ENCODE assay signal across 8 cellular contexts in genomic region chr2:238202326-238203103, GRCh38. TPM values are rescaled to one million over a fixed set of nuclear protein-coding genes. Genes with fewer than 3 reads are reported as not detected.
DNase-seq lines count a peak whose midpoint lies in the region; ATAC-seq and TF ChIP-seq lines count a peak whose summit lies in the region.

No MANE protein-coding gene starts in this region.

- peak overlapping the region; percentile 75 for H3K27ac ChIP-seq in DND-41 (ENCODE audit: low read length)
- H3K27ac ChIP-seq in HL-60 (replicated peaks) = peak overlapping the region; percentile 60

- peaks cover 22% of the 10 kb centered on the region for H3K4me1 Mint-ChIP-seq in glutamatergic neuron (ENCODE audit: low read depth, unreplicated experiment)

- H3K4me3 Mint-ChIP-seq in glutamatergic neuron (ENCODE audit: unreplicated experiment) = peak overlapping the region; percentile 93

- peaks cover 8% of the 10 kb centered on the region for H3K27me3 Mint-ChIP-seq in glutamatergic neuron (ENCODE audit: unreplicated experiment)

- no peaks in the 10 kb centered on the region for H3K36me3 Mint-ChIP-seq in glutamatergic neuron (ENCODE audit: unreplicated experiment)

- peaks cover 39% of the 10 kb centered on the region for H3K4me1 ChIP-seq in DND-41 (ENCODE audit: insufficient read depth, low read length)

- peak overlapping the region; percentile 92 for H3K27ac Mint-ChIP-seq in glutamatergic neuron (ENCODE audit: unreplicated experiment)

- ATAC-seq in DND-41 (ENCODE audit: insufficient read depth, low read depth) = peak; percentile 66
- no peak for ATAC-seq in GM18868 (IDR thresholded peaks at IDR 0.05; ENCODE audit: unreplicated experiment)
- no peak for ATAC-seq in GM19467 (IDR thresholded peaks at IDR 0.05; ENCODE audit: unreplicated experiment)

- peaks cover 9% of the 10 kb centered on the region for H3K36me3 ChIP-seq in DND-41 (ENCODE audit: insufficient read depth, low read length)

- H3K79me2 ChIP-seq in DND-41 (ENCODE audit: insufficient read depth, low read length) = peaks cover 63% of the 10 kb centered on the region

- peaks cover 11% of the 10 kb centered on the region for H3K27me3 ChIP-seq in DND-41 (ENCODE audit: insufficient read depth, low read length, poor library complexity)
- H3K27me3 ChIP-seq in HL-60 (ENCODE audit: insufficient read depth, poor library complexity, severe bottlenecking) = no peaks in the 10 kb centered on the region

- peak overlapping the region; percentile 93 for H3K4me2 ChIP-seq in DND-41 (ENCODE audit: insufficient read depth, low read length)

- no peak for TF ChIP-seq CTCF in DND-41 (IDR thresholded peaks at IDR 0.05; ENCODE audit: borderline replicate concordance, extremely low read depth, low read length, poor library complexity, severe bottlenecking)
- TF ChIP-seq CTCF in HL-60 (IDR thresholded peaks at IDR 0.05; ENCODE audit: insufficient read depth, low read length) = no peak
- no peak for TF ChIP-seq CTCF in glutamatergic neuron (IDR thresholded peaks at IDR 0.05; ENCODE audit: partially characterized antibody, unreplicated experiment)

- peak overlapping the region; percentile 67; the same call in 1 of the 2 replicates for H2AFZ ChIP-seq in DND-41 (ENCODE audit: low read depth, low read length)

- H3K9ac ChIP-seq in DND-41 (ENCODE audit: low read depth, low read length) = peak overlapping the region; percentile 90

- DNase-seq in DND-41 (peak; percentile 70), HL-60 (ENCODE audit: low read depth in 1 of 2, low spot score in 1 of 2) (peak in 1 of 2 experiments; percentile 5), glutamatergic neuron (no peak), skeletal muscle cell (ENCODE audit: low read depth) (no peak), GOT3 (lab: John Stamatoyannopoulos, UW) (no peak)
- DNase-seq in activated T-cell treated with anti-CD3 and anti-CD28 coated beads, Interleukin-2, amount 50 U/mL, for 48 hours = peak; percentile 33 to 38

- no peaks in the 10 kb centered on the region for H3K9me3 ChIP-seq in DND-41 (ENCODE audit: insufficient read depth, low read length, severe bottlenecking)

- H3K9me3 Mint-ChIP-seq in glutamatergic neuron (ENCODE audit: unreplicated experiment) = no peaks in the 10 kb centered on the region

- H3K4me3 ChIP-seq in DND-41 (ENCODE audit: low read depth in 1 of 2, low read length in 2 of 2) (peak overlapping the region; percentile 65 to 86; a peak in 3 of 4 replicates), HL-60 (replicated peaks; ENCODE audit: insufficient read depth, low read length) (peak overlapping the region; percentile 67), skeletal muscle cell (ENCODE audit: low read depth, low read length) (peak overlapping the region; percentile 72)

- peaks cover 50% of the 10 kb centered on the region for H4K20me1 ChIP-seq in DND-41 (ENCODE audit: insufficient read depth, low read length)

RNA-seq across cellular contexts. Expression of gene ILKAP, which starts 1.0 kb away (rescaled TPM):
- total RNA-seq in glutamatergic neuron (ENCODE audit: unreplicated experiment) = 61.3 TPM

RNA-seq across cellular contexts. Expression of gene HES6, which starts 37.3 kb away (rescaled TPM):
- total RNA-seq in glutamatergic neuron (ENCODE audit: unreplicated experiment) = 665 TPM

RNA-seq across cellular contexts. Expression of gene ERFE, which starts 43.7 kb away (rescaled TPM):
- 12.2 TPM for total RNA-seq in glutamatergic neuron (ENCODE audit: unreplicated experiment)

Comparison
In these comparisons a context has a peak if more than half of its experiments do, and no peak if none do; other contexts are left out.
1. DNase-seq: peak in DND-41 (single experiment) and activated T-cell treated with anti-CD3 and anti-CD28 coated beads, Interleukin-2, amount 50 U/mL, for 48 hours (2 of 2); none in glutamatergic neuron (single experiment), skeletal muscle cell (single experiment) and GOT3 (single experiment).
2. Peak in every context shown above with its lines, with median percentiles within 50 percentile points of each other: H3K4me3 ChIP-seq.